ENCODE assay signal across 6 cellular contexts in the genomic region with DNA sequence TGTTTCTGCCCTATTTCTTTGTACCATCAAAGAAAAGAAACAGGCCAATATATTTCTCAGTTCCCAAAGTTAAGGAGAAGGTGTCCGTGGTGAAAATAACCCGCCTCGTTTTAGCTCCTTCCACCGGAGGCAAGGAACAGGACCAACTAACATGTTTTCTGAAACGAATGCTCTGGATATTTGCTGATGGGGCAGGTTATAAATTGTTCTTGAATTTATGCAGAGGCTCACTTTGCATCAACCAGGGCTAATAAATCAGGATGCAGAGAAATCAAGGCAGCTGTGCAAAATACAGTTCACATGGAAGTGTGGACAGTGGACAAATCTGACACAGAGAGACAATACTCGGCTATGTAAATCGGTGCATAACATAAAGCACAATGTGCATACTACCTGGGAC.
"Had no signal": no experiment of that assay in that cellular context is flagged by ENCODE, and none has a peak within 500 bp of the region (broad histone marks: within the 10 kb centered on the region; RNA-seq: fewer than 3 reads in every experiment).

No MANE protein-coding gene starts in this region.

- H3K9ac ChIP-seq: KMS-11 had no signal

- DNase-seq: IMR-90, KBM-7, KG1 had no signal

- H3K27ac ChIP-seq: HL-60, KMS-11 had no signal

- H3K4me2 ChIP-seq: KMS-11 had no signal

- FAIRE-seq: HTR-8/SVneo had no signal
